ENCODE assay signal across 8 cellular contexts in the genomic region with DNA sequence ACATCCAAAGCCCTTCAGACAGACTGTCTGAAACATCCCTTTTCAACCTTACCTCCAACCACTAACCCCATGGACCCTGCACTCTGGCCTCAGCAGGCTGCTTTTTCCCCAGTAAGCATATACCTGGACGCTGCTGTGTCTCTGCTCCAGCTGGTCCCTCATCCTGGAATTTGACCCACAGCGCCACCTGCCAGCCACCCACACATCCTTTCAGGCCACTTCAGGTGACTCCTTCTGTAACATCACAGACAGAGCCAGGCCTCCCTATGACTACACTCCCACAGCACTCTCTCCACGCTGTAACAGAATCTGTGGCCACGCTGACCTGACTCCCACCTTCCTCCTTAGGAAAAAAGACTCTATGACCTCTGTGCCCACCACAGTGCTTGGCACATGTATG. TPM values are rescaled to one million over a fixed set of nuclear protein-coding genes. Genes with fewer than 3 reads are reported as not detected.
DNase-seq lines count a peak whose midpoint lies in the region; ATAC-seq lines count a peak whose summit lies in the region.

No MANE protein-coding gene starts in this region.

- peak overlapping the region; percentile 40 for H3K4me3 ChIP-seq in CD8-positive, alpha-beta memory T cell (ENCODE audit: low read length)

- no peak for ATAC-seq in naive B cell (ENCODE audit: low read depth in 2 of 2)
- no peak for ATAC-seq in HG02840 (IDR thresholded peaks at IDR 0.05; ENCODE audit: low FRiP score, unreplicated experiment)
- ATAC-seq in HG03520 (IDR thresholded peaks at IDR 0.05; ENCODE audit: unreplicated experiment): no peak

- peak overlapping the region; percentile 66 to 96 (median 91) for H3K4me3 Mint-ChIP-seq in CD8-positive, alpha-beta memory T cell
- H3K4me3 Mint-ChIP-seq in IgD-negative memory B cell (peak overlapping the region; percentile 46 to 84 (median 72)), naive B cell (peak overlapping the region in 7 of 8 donors; percentile 13 to 88 (median 52))

- POLR2A ChIA-PET in CD8-positive, alpha-beta memory T cell (lab: Charles Lee): interaction anchor here (6.0 kb wide), 1 partner anchor 32 kb away, joined by 62 read pairs; no protein-coding TSS in a partner anchor

- in situ Hi-C loops in T47D (cut with HindIII; ENCODE audit: low pct_unique_long_range_greater_than_20kb, low sequenced_read_pairs): no loop called here

- H3K9me3 Mint-ChIP-seq in CD8-positive, alpha-beta memory T cell: no peaks in the 10 kb centered on the region
- H3K9me3 Mint-ChIP-seq in IgD-negative memory B cell (no peaks in the 10 kb centered on the region), naive B cell (no peaks in the 10 kb centered on the region)

- CTCF ChIA-PET in CD8-positive, alpha-beta memory T cell (lab: Charles Lee): interaction anchor here (1.0 to 1.5 kb wide), 2 partner anchors 14 to 32 kb away, joined by 3 to 4 read pairs; no protein-coding TSS in a partner anchor

- peaks cover 72% of the 10 kb centered on the region for H3K4me1 ChIP-seq in CD8-positive, alpha-beta memory T cell (ENCODE audit: insufficient read depth, low read length)

- peaks cover 0 to 81% (median 10%) of the 10 kb centered on the region in 3 donors for H3K36me3 Mint-ChIP-seq in CD8-positive, alpha-beta memory T cell
- H3K36me3 Mint-ChIP-seq in IgD-negative memory B cell: no peaks in the 10 kb centered on the region
- peaks cover 0 to 6% of the 10 kb centered on the region in 2 donors for H3K36me3 Mint-ChIP-seq in naive B cell

- peak in 1 of 5 donors; percentile 14 for DNase-seq in CD8-positive, alpha-beta memory T cell
- peak; percentile 53 to 72 for DNase-seq in T47D (ENCODE audit: low read depth in 1 of 2, low spot score in 1 of 2)
- DNase-seq in naive B cell: no peak
- no peak for DNase-seq in HUDEP-2 (lab: John Stamatoyannopoulos, UW; ENCODE audit: unreplicated experiment in 76 of 76)
- no peak for DNase-seq in hypothalamus (lab: John Stamatoyannopoulos, UW)

- no peak overlapping the region for H3K27ac ChIP-seq in CD8-positive, alpha-beta memory T cell (ENCODE audit: low read depth, low read length)

- no peaks in the 10 kb centered on the region for H3K27me3 ChIP-seq in CD8-positive, alpha-beta memory T cell (ENCODE audit: insufficient read depth, low read length, poor library complexity, severe bottlenecking)

- H3K4me1 Mint-ChIP-seq in CD8-positive, alpha-beta memory T cell: peaks cover 78 to 82% (median 78%) of the 10 kb centered on the region in 3 donors
- H3K4me1 Mint-ChIP-seq in IgD-negative memory B cell (peaks cover 56 to 64% (median 64%) of the 10 kb centered on the region in 3 donors), naive B cell (peaks cover 63 to 74% (median 71%) of the 10 kb centered on the region in 3 donors)

- H3K36me3 ChIP-seq in CD8-positive, alpha-beta memory T cell (ENCODE audit: insufficient read depth, low read length): peaks cover 16% of the 10 kb centered on the region

- H3K27ac Mint-ChIP-seq in CD8-positive, alpha-beta memory T cell: peak overlapping the region; percentile 69 to 93 (median 90)
- H3K27ac Mint-ChIP-seq in IgD-negative memory B cell (peak overlapping the region in 2 of 3 donors; percentile 4 to 86), naive B cell (peak overlapping the region in 5 of 6 donors; percentile 10 to 87 (median 42))

- no peaks in the 10 kb centered on the region for H3K9me3 ChIP-seq in CD8-positive, alpha-beta memory T cell (ENCODE audit: low read length)

- H3K27me3 Mint-ChIP-seq in CD8-positive, alpha-beta memory T cell: no peaks in the 10 kb centered on the region
- no peaks in the 10 kb centered on the region for H3K27me3 Mint-ChIP-seq in IgD-negative memory B cell
- H3K27me3 Mint-ChIP-seq in naive B cell: no peaks in the 10 kb centered on the region

RNA-seq across cellular contexts. Expression of gene MGAT1, which starts 3.4 kb away (rescaled TPM):
- total RNA-seq in CD8-positive, alpha-beta memory T cell: 100 to 1,000 TPM; 125 to 132 TPM
- 157 TPM for polyA plus RNA-seq in CD8-positive, alpha-beta memory T cell
- polyA plus RNA-seq in IgD-negative memory B cell (101 TPM), naive B cell (ENCODE audit: low read depth in 6 of 6) (100 to 1,000 TPM in 2 of 6 donors, 10 to 100 TPM in 4; 71.9 to 121 (median 84.2) TPM)

RNA-seq across cellular contexts. Expression of gene OR2Y1, which starts 59.3 kb away (rescaled TPM):
- not detected for total RNA-seq in CD8-positive, alpha-beta memory T cell
- not detected for polyA plus RNA-seq in CD8-positive, alpha-beta memory T cell
- not detected for polyA plus RNA-seq in IgD-negative memory B cell
- not detected for polyA plus RNA-seq in naive B cell (ENCODE audit: low read depth in 6 of 6)

Comparison
In these comparisons a context has a peak if more than half of its experiments do, and no peak if none do; other contexts are left out.
1. DNase-seq: peak in T47D (2 of 2); none in naive B cell (single experiment), HUDEP-2 (0 of 76) and hypothalamus (0 of 51).
2. Peak in every context shown above with its lines, with median percentiles within 50 percentile points of each other: H3K27ac Mint-ChIP-seq and H3K4me3 Mint-ChIP-seq.